ENCODE assay signal across 8 cellular contexts in the genomic region with DNA sequence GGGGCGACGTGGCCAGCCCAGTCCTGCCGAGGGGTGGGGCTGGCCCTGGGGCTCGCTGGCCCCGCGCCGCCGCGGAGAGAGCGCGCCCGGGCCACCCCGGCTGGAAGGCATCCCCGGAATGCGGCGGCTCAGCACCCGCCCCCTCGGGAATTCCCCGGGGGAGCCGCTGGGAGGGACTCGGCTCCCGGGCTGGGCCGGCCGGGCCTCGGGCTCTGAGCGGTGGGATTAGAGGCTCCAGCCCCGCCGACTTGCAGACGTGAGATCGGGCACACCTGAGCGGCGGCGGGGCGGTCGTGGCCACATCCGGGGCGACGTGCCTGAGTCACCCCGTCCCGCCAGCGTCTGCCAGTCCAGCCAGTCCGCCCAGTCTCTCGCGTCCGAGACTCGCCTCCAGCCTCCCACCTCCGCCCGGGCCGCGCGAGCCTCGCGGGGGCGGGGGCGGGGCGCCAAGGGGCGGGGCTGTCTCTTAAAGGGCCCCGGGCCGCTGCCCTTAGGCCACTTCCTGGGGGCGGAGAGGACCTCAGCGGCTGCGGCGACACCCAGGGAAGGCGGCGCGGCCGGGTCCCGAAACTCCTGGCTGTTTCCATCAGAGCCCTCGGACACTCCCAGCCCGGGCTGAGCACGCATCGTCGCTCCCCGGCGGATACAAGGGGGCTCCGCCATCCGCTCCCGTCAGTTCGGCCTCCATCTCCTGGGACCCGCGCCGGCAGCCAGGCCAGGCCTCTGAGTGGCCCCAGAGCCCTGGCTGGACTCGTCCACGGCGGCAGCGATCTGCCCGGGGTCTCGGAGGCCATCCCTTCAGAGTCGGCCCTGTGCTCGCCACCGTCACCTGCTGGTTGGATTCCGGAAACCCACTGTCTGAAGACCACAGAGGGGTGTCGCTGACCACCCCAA. TPM values are rescaled to one million over a fixed set of nuclear protein-coding genes. Genes with fewer than 3 reads are reported as not detected.
DNase-seq lines count a peak whose midpoint lies in the region; ATAC-seq and TF ChIP-seq lines count a peak whose summit lies in the region.

KCTD11 (plus strand) TSS at position 498 of the 894 bp plus-strand sequence.

- peaks cover 13% of the 10 kb centered on the region for H3K79me2 ChIP-seq in trophoblast cell (ENCODE audit: control insufficient read depth, insufficient read depth, low read length, poor library complexity)

- peak within 1 kb of the TSS; percentile 99 for H4K8ac ChIP-seq in trophoblast cell (ENCODE audit: low read depth, low read length)

- H3K27ac ChIP-seq in CD4-positive, alpha-beta T cell (ENCODE audit: low read depth, low read length): peak within 1 kb of the TSS; percentile 75
- H3K27ac ChIP-seq in trophoblast cell (ENCODE audit: low read depth, low read length): peak within 1 kb of the TSS; percentile 100

- H3K4me1 Mint-ChIP-seq in CD4-positive, alpha-beta T cell (ENCODE audit: low read depth): peaks cover 49% of the 10 kb centered on the region

- peak within 1 kb of the TSS; percentile 93 for H4K12ac ChIP-seq in trophoblast cell (ENCODE audit: low read depth, low read length)

- peak within 1 kb of the TSS; percentile 100 for H4K91ac ChIP-seq in trophoblast cell (ENCODE audit: low read depth, low read length)

- H3K4ac ChIP-seq in trophoblast cell (ENCODE audit: low read depth, low read length): peak within 1 kb of the TSS; percentile 99

- POLR2A ChIA-PET in CD4-positive, alpha-beta T cell (lab: Charles Lee): interaction anchor here (0.7 to 5.6 kb wide), 12 partner anchors 11 to 113 kb away, joined by 3 to 96 read pairs (median 4); partner anchors contain the start of genes ACAP1, GABARAP, GPS2 and NEURL4

- peak within 1 kb of the TSS; percentile 89 for H2AFZ ChIP-seq in trophoblast cell (ENCODE audit: insufficient read depth, low read length, poor library complexity)

- H3K36me3 ChIP-seq in adipocyte (ENCODE audit: control insufficient read depth, insufficient read depth, low read length, severe bottlenecking): no peaks in the 10 kb centered on the region
- H3K36me3 ChIP-seq in trophoblast cell (ENCODE audit: control insufficient read depth in 1 of 2, insufficient read depth in 2 of 2, low read length in 2 of 2): no peaks in the 10 kb centered on the region

- H3K18ac ChIP-seq in trophoblast cell (ENCODE audit: low read length): peak within 1 kb of the TSS; percentile 100

- no peaks in the 10 kb centered on the region for H3K27me3 ChIP-seq in CD4-positive, alpha-beta T cell (ENCODE audit: control insufficient read depth, insufficient read depth, low read length)
- H3K27me3 ChIP-seq in adipocyte (replicated peaks; ENCODE audit: control insufficient read depth, insufficient read depth, low read length): no peaks in the 10 kb centered on the region
- no peaks in the 10 kb centered on the region for H3K27me3 ChIP-seq in trophoblast cell (ENCODE audit: insufficient read depth, low read length)

- H3K14ac ChIP-seq in trophoblast cell (ENCODE audit: low read length): peak within 1 kb of the TSS; percentile 100

- peak within 1 kb of the TSS; percentile 76 for H3K4me2 ChIP-seq in trophoblast cell (ENCODE audit: low read length)

- intact Hi-C loops in CD4-positive, alpha-beta T cell (cut with DNase I, micrococcal nuclease): loop anchor here (1.0 to 10.0 kb wide), 7 partner anchors 15 to 310 kb away; partner anchors contain the start of genes ACAP1 (in 1 of the 2), FGF11 (in 1 of the 2), NEURL4 (in 1 of the 2) and NLGN2 (in 1 of the 2)
- intact Hi-C loops in cardiac septum (cut with DNase I): loop anchor here (1.0 to 2.0 kb wide), 4 partner anchors 23 to 132 kb away; partner anchors contain the start of genes NEURL4, POLR2A, SLC2A4 and TMEM256

- no peaks in the 10 kb centered on the region for H3K9me3 Mint-ChIP-seq in CD4-positive, alpha-beta T cell

- peak within 1 kb of the TSS; percentile 99 for H2BK120ac ChIP-seq in trophoblast cell (ENCODE audit: insufficient read depth, low read length, poor library complexity)

- H2AK5ac ChIP-seq in trophoblast cell (ENCODE audit: low read length): peak within 1 kb of the TSS; percentile 100

- H3K79me1 ChIP-seq in trophoblast cell (ENCODE audit: low read length): peaks cover 22% of the 10 kb centered on the region

- H3K9ac ChIP-seq in adipocyte (ENCODE audit: low read length) (peak within 1 kb of the TSS; percentile 100), trophoblast cell (ENCODE audit: low read length) (peak within 1 kb of the TSS; percentile 81)

- no peaks in the 10 kb centered on the region for H3K27me3 Mint-ChIP-seq in CD4-positive, alpha-beta T cell

- no peak within 1 kb of the TSS for H3K23ac ChIP-seq in trophoblast cell (ENCODE audit: low read length)

- peak within 1 kb of the TSS; percentile 99 for H2BK5ac ChIP-seq in trophoblast cell (ENCODE audit: low read depth, low read length, poor library complexity)

- H2BK12ac ChIP-seq in trophoblast cell (ENCODE audit: low read length): peak within 1 kb of the TSS; percentile 70

- no peaks in the 10 kb centered on the region for H3K9me3 ChIP-seq in CD4-positive, alpha-beta T cell (ENCODE audit: control insufficient read depth, low read length)
- H3K9me3 ChIP-seq in adipocyte (ENCODE audit: control insufficient read depth, low read length) (no peaks in the 10 kb centered on the region), trophoblast cell (ENCODE audit: insufficient read depth, low read depth, low read length) (no peaks in the 10 kb centered on the region)

- H3K36me3 Mint-ChIP-seq in CD4-positive, alpha-beta T cell (ENCODE audit: low read depth): peaks cover 36% of the 10 kb centered on the region

- peaks cover 56% of the 10 kb centered on the region for H3K4me1 ChIP-seq in adipocyte (ENCODE audit: control insufficient read depth, insufficient read depth, low read length)
- peaks cover 20 to 24% of the 10 kb centered on the region in 2 experiments for H3K4me1 ChIP-seq in trophoblast cell (ENCODE audit: control insufficient read depth in 1 of 2, insufficient read depth in 2 of 2, low read length in 2 of 2)

- peak within 1 kb of the TSS; percentile 97 for H3K4me3 ChIP-seq in adipocyte (ENCODE audit: low read length)
- peak within 1 kb of the TSS; percentile 84 for H3K4me3 ChIP-seq in trophoblast cell (ENCODE audit: low read depth, low read length)

- DNase-seq in CD4-positive, alpha-beta T cell: peak; percentile 45 to 77 (median 64)
- DNase-seq in HPDE6-E6E7 (ENCODE audit: extremely low spot score): peak; percentile 82
- peak; percentile 97 for DNase-seq in adipocyte (ENCODE audit: low read depth)
- DNase-seq in cardiac septum (ENCODE audit: low spot score): peak; percentile 94
- peak; percentile 93 to 95 for DNase-seq in trophoblast cell
- peak; percentile 95 for DNase-seq in ureter (ENCODE audit: low spot score)

- CTCF ChIA-PET in CD4-positive, alpha-beta T cell (lab: Charles Lee): interaction anchor here (0.6 to 1.2 kb wide), 7 partner anchors 16 to 305 kb away, joined by 3 to 6 read pairs (median 3); partner anchors contain the start of gene ACAP1

- WGBS in trophoblast cell (ENCODE audit: extremely low coverage, insufficient coverage, insufficient read length): no CpG with 5 or more reads among the region's 93 CpGs

- TF ChIP-seq CTCF in CD4-positive, alpha-beta T cell (IDR thresholded peaks at IDR 0.05): no peak

- H3K27ac Mint-ChIP-seq in CD4-positive, alpha-beta T cell: peak within 1 kb of the TSS; percentile 86

- peak; percentile 58 for ATAC-seq in CD4-positive, alpha-beta T cell (ENCODE audit: poor library complexity)
- ATAC-seq in GM19455 (IDR thresholded peaks at IDR 0.05; ENCODE audit: unreplicated experiment) (peak; percentile 59), SK-N-SH treated with all-trans-retinoic acid at 6 μM for 48 hours (peak; percentile 73)

- peak within 1 kb of the TSS; percentile 90 for H3K4me3 Mint-ChIP-seq in CD4-positive, alpha-beta T cell

TF ChIP-seq in SK-N-SH treated with all-trans-retinoic acid at 6 μM for 48 hours, 23 proteins besides CTCF, POLR2A, EP300 and RAD21:
- TF ChIP-seq ZFP3 (CRISPR knock-in tag; IDR thresholded peaks at IDR 0.05) (0 out of 2 replicates have a peak, but pooled peaks have one; percentile 45), CREB5 (CRISPR knock-in tag; IDR thresholded peaks at IDR 0.05; ENCODE audit: low read depth) (no peak)

RNA-seq across cellular contexts. Expression of gene KCTD11, which starts in this region (rescaled TPM):
- 1 to 10 TPM; 1.3 to 1.6 TPM for total RNA-seq in CD4-positive, alpha-beta T cell
- total RNA-seq in cardiac septum (9.6 TPM), ureter (11.5 TPM)
- 15.8 and 17.2 TPM in 2 replicates for polyA plus RNA-seq in trophoblast cell (2013)

Comparison
In these comparisons a context has a peak if more than half of its experiments do, and no peak if none do; other contexts are left out.
1. Peak in every context shown above with its lines: DNase-seq, ATAC-seq, H3K4me3 ChIP-seq and H3K27ac ChIP-seq.